In genomic region chr21:43782741-43783700, GRCh38 we compare ENCODE assay signal across 13 cellular contexts. TPM values are rescaled to one million over a fixed set of nuclear protein-coding genes. Genes with fewer than 3 reads are reported as not detected.
DNase-seq lines count a peak whose midpoint lies in the region; ATAC-seq, FAIRE-seq and TF ChIP-seq lines count a peak whose summit lies in the region.
"Had no signal": no experiment of that assay in that cellular context is flagged by ENCODE, and none has a peak within 500 bp of the region (broad histone marks: within the 10 kb centered on the region; RNA-seq: fewer than 3 reads in every experiment).

No MANE protein-coding gene starts in this region.

- peak; percentile 45 for DNase-seq in activated naive CD4-positive, alpha-beta T cell treated with anti-CD3 and anti-CD28 coated beads for 36 hours
- no peak for DNase-seq in activated naive CD4-positive, alpha-beta T cell treated with Interleukin-2 at 50 U/mL for 16 hours
- no peak for DNase-seq in WTC11 (ENCODE audit: low spot score)
- no peak for DNase-seq in keratinocyte (ENCODE audit: low read depth, low spot score)
- DNase-seq in NCI-H82 (lab: John Stamatoyannopoulos, UW), result no peak
- no peak for DNase-seq in sigmoid colon
- DNase-seq: NCI-H1092, NCI-H748 treated with DMSO at 0.1 percent for 48 hours had no signal

- no peak for FAIRE-seq in keratinocyte (lab: Jason Lieb, UNC)
- FAIRE-seq: endometrium, urothelium cell line had no signal

- no peak for TF ChIP-seq EP300 in sigmoid colon (IDR thresholded peaks at IDR 0.05)

- intact Hi-C loops in activated naive CD4-positive, alpha-beta T cell treated with anti-CD3 and anti-CD28 coated beads for 36 hours (cut with micrococcal nuclease), result loop anchor here (5.0 kb wide), 1 partner anchor 109 kb away; no protein-coding TSS in a partner anchor
- intact Hi-C loops in sigmoid colon (cut with DNase I), result no loop called here

- peaks cover 32% of the 10 kb centered on the region for H3K4me1 ChIP-seq in keratinocyte (ENCODE audit: control insufficient read depth, extremely low read depth, insufficient read depth, low read length)
- no peaks in the 10 kb centered on the region for H3K4me1 ChIP-seq in urinary bladder (ENCODE audit: insufficient read depth)
- H3K4me1 ChIP-seq in sigmoid colon, result no peaks in the 10 kb centered on the region

- TF ChIP-seq CTCF in WTC11 (IDR thresholded peaks at IDR 0.05) (no peak), keratinocyte (optimal IDR thresholded peaks at IDR 0.05 in 1 of 3, IDR thresholded peaks at IDR 0.05 in 1 of 3, conservative IDR thresholded peaks at IDR 0.05 in 1 of 3; ENCODE audit: extremely low read depth in 1 of 3, insufficient read depth in 2 of 3, low read length in 3 of 3) (no peak), sigmoid colon (IDR thresholded peaks at IDR 0.05) (no peak)

- H3K36me3 Mint-ChIP-seq in activated naive CD4-positive, alpha-beta T cell treated with anti-CD3 and anti-CD28 coated beads for 36 hours (ENCODE audit: low read depth), result no peaks in the 10 kb centered on the region
- no peaks in the 10 kb centered on the region for H3K36me3 Mint-ChIP-seq in WTC11

- no peak overlapping the region for H3K9ac ChIP-seq in keratinocyte (ENCODE audit: control insufficient read depth, extremely low read depth, insufficient read depth, low read length)

- whole genome bisulfite sequencing in urinary bladder, result 84% methylated on average over 17 of the region's 17 CpGs
- 82 to 92% methylated on average over 17 of the region's 17 CpGs for WGBS in sigmoid colon, 2 donors

- no peaks in the 10 kb centered on the region for H3K79me2 ChIP-seq in keratinocyte (ENCODE audit: control insufficient read depth, insufficient read depth, low read length)

- peak overlapping the region; percentile 92 for H3K27ac Mint-ChIP-seq in activated naive CD4-positive, alpha-beta T cell treated with anti-CD3 and anti-CD28 coated beads for 36 hours
- no peak overlapping the region for H3K27ac Mint-ChIP-seq in WTC11

- peak overlapping the region; percentile 4 for H3K4me2 ChIP-seq in keratinocyte (ENCODE audit: control insufficient read depth, extremely low read depth, insufficient read depth, low read depth, low read length)

- H3K27me3 ChIP-seq in keratinocyte (ENCODE audit: control insufficient read depth, extremely low read depth, insufficient read depth, low read length) (no peaks in the 10 kb centered on the region), sigmoid colon (no peaks in the 10 kb centered on the region)

- H3K9me3 Mint-ChIP-seq in activated naive CD4-positive, alpha-beta T cell treated with anti-CD3 and anti-CD28 coated beads for 36 hours, result no peaks in the 10 kb centered on the region
- H3K9me3 Mint-ChIP-seq in WTC11, result no peaks in the 10 kb centered on the region

- dilution Hi-C loops in keratinocyte (cut with MboI; ENCODE audit: extremely low pct_ligation_motif_present, low sequenced_read_pairs), result no loop called here

- no peaks in the 10 kb centered on the region for H3K9me1 ChIP-seq in keratinocyte (ENCODE audit: control insufficient read depth, extremely low read depth, insufficient read depth, low read length)

- no peaks in the 10 kb centered on the region for H3K36me3 ChIP-seq in keratinocyte (ENCODE audit: control insufficient read depth in 2 of 2, extremely low read depth in 1 of 2, insufficient read depth in 2 of 2, low read length in 2 of 2)
- no peaks in the 10 kb centered on the region for H3K36me3 ChIP-seq in urinary bladder (ENCODE audit: insufficient read depth)
- H3K36me3 ChIP-seq in sigmoid colon, result no peaks in the 10 kb centered on the region

- H3K4me3 Mint-ChIP-seq in activated naive CD4-positive, alpha-beta T cell treated with anti-CD3 and anti-CD28 coated beads for 36 hours, result peak overlapping the region; percentile 2
- no peak overlapping the region for H3K4me3 Mint-ChIP-seq in WTC11

- H3K27me3 Mint-ChIP-seq in activated naive CD4-positive, alpha-beta T cell treated with anti-CD3 and anti-CD28 coated beads for 36 hours (ENCODE audit: low read depth), result no peaks in the 10 kb centered on the region
- H3K27me3 Mint-ChIP-seq in WTC11 (ENCODE audit: low read depth), result no peaks in the 10 kb centered on the region

- no peak overlapping the region for H3K4me3 ChIP-seq in keratinocyte (ENCODE audit: control insufficient read depth in 2 of 3, extremely low read depth in 1 of 3, insufficient read depth in 2 of 3, low read depth in 1 of 3, low read length in 3 of 3)
- H3K4me3 ChIP-seq in urinary bladder (ENCODE audit: low read depth, low read length), result no peak overlapping the region
- no peak overlapping the region for H3K4me3 ChIP-seq in sigmoid colon

- peaks cover 39% of the 10 kb centered on the region for H3K4me1 Mint-ChIP-seq in activated naive CD4-positive, alpha-beta T cell treated with anti-CD3 and anti-CD28 coated beads for 36 hours (ENCODE audit: low read depth)
- H3K4me1 Mint-ChIP-seq in WTC11, result peaks cover 13% of the 10 kb centered on the region

- H3K27ac ChIP-seq in keratinocyte (ENCODE audit: control insufficient read depth, insufficient read depth, low read length), result peak overlapping the region; percentile 10
- peak overlapping the region; percentile 63 for H3K27ac ChIP-seq in urinary bladder (ENCODE audit: low read depth)
- H3K27ac ChIP-seq in sigmoid colon, result no peak overlapping the region

- CTCF ChIA-PET in activated naive CD4-positive, alpha-beta T cell treated with anti-CD3 and anti-CD28 coated beads for 36 hours (lab: Charles Lee), result no interaction called here
- CTCF ChIA-PET in WTC11 (lab: Charles Lee), result no interaction called here

- no peaks in the 10 kb centered on the region for H4K20me1 ChIP-seq in keratinocyte (ENCODE audit: control insufficient read depth, extremely low read depth, insufficient read depth, low read length)

- POLR2A ChIA-PET in WTC11 (lab: Charles Lee), result interaction anchor here (0.5 to 0.6 kb wide), 2 partner anchors 70 to 260 kb away, joined by 6 read pairs; no protein-coding TSS in a partner anchor

- H3K9me3 ChIP-seq in keratinocyte (ENCODE audit: control insufficient read depth, low read depth, low read length) (no peaks in the 10 kb centered on the region), sigmoid colon (no peaks in the 10 kb centered on the region)

- no peak overlapping the region for H2AFZ ChIP-seq in keratinocyte (ENCODE audit: control insufficient read depth, low read length)

- ATAC-seq in WTC11 (no peak), GM18909 (IDR thresholded peaks at IDR 0.05; ENCODE audit: poor library complexity, unreplicated experiment) (no peak)
- ATAC-seq: right cardiac atrium had no signal

- no peak for TF ChIP-seq POLR2A in sigmoid colon (IDR thresholded peaks at IDR 0.05)

TF ChIP-seq in WTC11, 78 proteins besides CTCF, POLR2A, EP300 and RAD21 (continues in another document):
- TF ChIP-seq GABPB1 (CRISPR knock-in tag; IDR thresholded peaks at IDR 0.05), result peak; percentile 61
- TF ChIP-seq TEAD1 (CRISPR knock-in tag; IDR thresholded peaks at IDR 0.05), result no peak
- no peak for TF ChIP-seq ZNF425 (CRISPR knock-in tag; conservative IDR thresholded peaks at IDR 0.05)

RNA-seq across cellular contexts. Expression of gene RRP1, which starts 6.4 kb away (rescaled TPM):
- total RNA-seq in activated naive CD4-positive, alpha-beta T cell treated with anti-CD3 and anti-CD28 coated beads for 36 hours, result 10 to 100 TPM; 33.6 to 35.5 TPM
- total RNA-seq in WTC11 (2021) (45.0 to 53.0 TPM (median 45.9 TPM) in 3 replicates), urinary bladder (12.3 TPM), sigmoid colon (10 to 100 TPM; 10.3 to 16.1 (median 11.8) TPM)
- polyA plus RNA-seq in keratinocyte (14.8 to 25.3 TPM (median 25.0 TPM) in 3 replicates), urinary bladder (11.6 TPM), sigmoid colon (10 to 100 TPM in 1 of 3 donors, 1 to 10 TPM in 2; 3.9 to 16.2 (median 5.4) TPM)
- 20.2 TPM for polyA plus RNA-seq in keratinocyte (2011; ENCODE audit: low read depth)
- polyA plus RNA-seq in keratinocyte (2011; cell fraction: cytosol; rRNA removed), result 11.5 and 16.2 TPM in 2 replicates
- 52.4 and 55.3 TPM in 2 replicates for polyA plus RNA-seq in keratinocyte (2011; cell fraction: nucleus; rRNA removed)
- polyA plus RNA-seq in keratinocyte (2012; ENCODE audit: low replicate concordance), result 24.8 and 31.4 TPM in 2 replicates
- 9.0 to 31.8 TPM (median 14.4 TPM) in 3 replicates for polyA minus RNA-seq in keratinocyte
- polyA minus RNA-seq in keratinocyte (2011; cell fraction: cytosol; rRNA and poly(A)+ RNA removed), result 7.3 TPM
- 11.4 and 14.3 TPM in 2 replicates for polyA minus RNA-seq in keratinocyte (2011; cell fraction: nucleus; rRNA and poly(A)+ RNA removed)

RNA-seq across cellular contexts. Expression of gene CSTB, which starts 6.9 kb away (rescaled TPM):
- total RNA-seq in activated naive CD4-positive, alpha-beta T cell treated with anti-CD3 and anti-CD28 coated beads for 36 hours, result 10 to 100 TPM; 22.8 to 23.0 TPM
- total RNA-seq in WTC11 (2021) (35.2 to 38.6 TPM (median 36.1 TPM) in 3 replicates), urinary bladder (11.0 TPM), sigmoid colon (1 to 10 TPM; 7.1 to 9.7 (median 7.8) TPM)
- polyA plus RNA-seq in keratinocyte (126 to 167 TPM (median 152 TPM) in 3 replicates), urinary bladder (91.8 TPM), sigmoid colon (100 to 1,000 TPM in 2 of 3 donors, 10 to 100 TPM in 1; 76.0 to 167 (median 101) TPM)
- 168 TPM for polyA plus RNA-seq in keratinocyte (2011; ENCODE audit: low read depth)
- polyA plus RNA-seq in keratinocyte (2011; cell fraction: cytosol; rRNA removed), result 208 and 215 TPM in 2 replicates
- 66.9 and 73.9 TPM in 2 replicates for polyA plus RNA-seq in keratinocyte (2011; cell fraction: nucleus; rRNA removed)
- 168 and 493 TPM in 2 replicates for polyA plus RNA-seq in keratinocyte (2012; ENCODE audit: low replicate concordance)
- polyA minus RNA-seq in keratinocyte, result 34.1 to 136 TPM (median 81.0 TPM) in 3 replicates
- 68.9 TPM for polyA minus RNA-seq in keratinocyte (2011; cell fraction: cytosol; rRNA and poly(A)+ RNA removed)
- polyA minus RNA-seq in keratinocyte (2011; cell fraction: nucleus; rRNA and poly(A)+ RNA removed), result 14.6 and 18.0 TPM in 2 replicates

Comparison
In these comparisons a context has a peak if more than half of its experiments do, and no peak if none do; other contexts are left out.
1. H3K27ac ChIP-seq: peak in keratinocyte (single experiment) and urinary bladder (single experiment); none in sigmoid colon (0 of 4).